Comparison of ENCODE assay signal across 9 cellular contexts in genomic region chr16:56965149-56965938, GRCh38. TPM values are rescaled to one million over a fixed set of nuclear protein-coding genes. Genes with fewer than 3 reads are reported as not detected.
DNase-seq lines count a peak whose midpoint lies in the region; ATAC-seq and TF ChIP-seq lines count a peak whose summit lies in the region.
"Had no signal": no experiment of that assay in that cellular context is flagged by ENCODE, and none has a peak within 500 bp of the region (broad histone marks: within the 10 kb centered on the region; RNA-seq: fewer than 3 reads in every experiment).

No MANE protein-coding gene starts in this region.

- no peaks in the 10 kb centered on the region; a peak in 1 of 7 replicates for H3K36me3 Mint-ChIP-seq in H9 (ENCODE audit: insufficient read depth in 1 of 3, low read depth in 3 of 3)

- no peak overlapping the region for H4K91ac ChIP-seq in neuronal stem cell (ENCODE audit: low read depth, low read length, poor library complexity)
- no peak overlapping the region for H4K91ac ChIP-seq in H9 (ENCODE audit: insufficient read length, low read depth, low read length)

- no peak overlapping the region for H4K5ac ChIP-seq in H9 (ENCODE audit: insufficient read length, low read depth, low read length)

- H3K27ac ChIP-seq in DOHH2 (ENCODE audit: low read depth, low read length) (no peak overlapping the region), caudate nucleus (ENCODE audit: low read depth, low read length) (peak overlapping the region; percentile 58), neuronal stem cell (replicated peaks; ENCODE audit: low read length) (no peak overlapping the region), H9 (ENCODE audit: insufficient read length, low read depth, low read length) (no peak overlapping the region)

- peak overlapping the region; percentile 7 for H2BK15ac ChIP-seq in neuronal stem cell (ENCODE audit: low read length)
- H2BK15ac ChIP-seq in H9 (ENCODE audit: low read depth, low read length): no peak overlapping the region

- H2AK5ac ChIP-seq in neuronal stem cell (ENCODE audit: low read depth, low read length) (no peak overlapping the region), H9 (ENCODE audit: insufficient read length, low read length) (no peak overlapping the region)

- H3K23ac ChIP-seq in neuronal stem cell (ENCODE audit: low read depth, low read length, poor library complexity) (no peak overlapping the region), H9 (ENCODE audit: insufficient read length, low read depth, low read length) (no peak overlapping the region)

- peaks cover 1% of the 10 kb centered on the region for H3K27me3 Mint-ChIP-seq in H9 (ENCODE audit: low read depth)

- peaks cover 2 to 3% of the 10 kb centered on the region in 2 experiments; a peak in 2 of 4 replicates for H3K4me1 Mint-ChIP-seq in H9

- H4K8ac ChIP-seq in neuronal stem cell (ENCODE audit: low read depth, low read length) (no peak overlapping the region), H9 (replicated peaks; ENCODE audit: insufficient read length, low read depth, low read length) (no peak overlapping the region)

- H3K9me2 ChIP-seq in DOHH2 (replicated peaks; ENCODE audit: control insufficient read depth, low read length): no peaks in the 10 kb centered on the region

- H3K9me3 ChIP-seq in DOHH2 (ENCODE audit: control insufficient read depth, insufficient read depth, low read length) (no peaks in the 10 kb centered on the region), neuronal stem cell (replicated peaks in 1 of 2; ENCODE audit: control insufficient read depth in 2 of 2, insufficient read depth in 1 of 2, low read depth in 1 of 2, low read length in 2 of 2) (no peaks in the 10 kb centered on the region), H9 (ENCODE audit: control insufficient read depth, low read depth, low read length) (no peaks in the 10 kb centered on the region)

- H3K79me1 ChIP-seq in neuronal stem cell (ENCODE audit: low read depth, low read length): peaks cover 3% of the 10 kb centered on the region
- no peaks in the 10 kb centered on the region for H3K79me1 ChIP-seq in H9 (ENCODE audit: insufficient read depth, low read depth, low read length, poor library complexity, severe bottlenecking)

- H2BK120ac ChIP-seq in neuronal stem cell (ENCODE audit: low read depth, low read length) (no peak overlapping the region), H9 (ENCODE audit: low read depth, low read length, poor library complexity, severe bottlenecking) (no peak overlapping the region)

- H3K9me3 Mint-ChIP-seq in H9: no peaks in the 10 kb centered on the region

- peak; percentile 47 for DNase-seq in M059J (ENCODE audit: low read depth)
- peak in 2 of 61 donors; percentile 5 to 7 for DNase-seq in caudate nucleus (lab: John Stamatoyannopoulos, UW)
- no peak for DNase-seq in neuronal stem cell (ENCODE audit: low spot score)
- DNase-seq in SKM-1 (lab: John Stamatoyannopoulos, UW; ENCODE audit: unreplicated experiment): no peak
- no peak for DNase-seq in H9

- H3K36me3 ChIP-seq in DOHH2 (ENCODE audit: control insufficient read depth, low read length) (no peaks in the 10 kb centered on the region), neuronal stem cell (replicated peaks in 1 of 2; ENCODE audit: control insufficient read depth in 2 of 2, insufficient read depth in 2 of 2, low read length in 2 of 2) (no peaks in the 10 kb centered on the region)

- H3K14ac ChIP-seq in neuronal stem cell (ENCODE audit: low read length): no peak overlapping the region
- no peak overlapping the region for H3K14ac ChIP-seq in H9 (ENCODE audit: insufficient read depth, low read length)

- peaks cover 22% of the 10 kb centered on the region for H3K4me1 ChIP-seq in DOHH2 (ENCODE audit: control insufficient read depth, low read length)
- H3K4me1 ChIP-seq in neuronal stem cell (ENCODE audit: control insufficient read depth in 2 of 2, insufficient read depth in 1 of 2, low read depth in 1 of 2, low read length in 2 of 2): peaks cover 0 to 2% of the 10 kb centered on the region in 2 donors
- no peaks in the 10 kb centered on the region for H3K4me1 ChIP-seq in H9 (ENCODE audit: insufficient read depth, low read length)

- H3K4me3 Mint-ChIP-seq in H9: no peak overlapping the region

- H3K18ac ChIP-seq in neuronal stem cell (ENCODE audit: low read length) (no peak overlapping the region), H9 (ENCODE audit: insufficient read length, low read depth, low read length) (no peak overlapping the region)

- no peak for TF ChIP-seq CTCF in DOHH2 (IDR thresholded peaks at IDR 0.05; ENCODE audit: low read depth, low read length, poor library complexity, severe bottlenecking)
- no peak for TF ChIP-seq CTCF in H9 (conservative IDR thresholded peaks at IDR 0.05)

- H3K9ac ChIP-seq in neuronal stem cell (ENCODE audit: low read depth, low read length, poor library complexity) (no peak overlapping the region), H9 (ENCODE audit: extremely low read depth, insufficient read length, low read length) (no peak overlapping the region)

- H3K4me3 ChIP-seq in DOHH2 (ENCODE audit: low read length): no peak overlapping the region
- no peak overlapping the region for H3K4me3 ChIP-seq in neuronal stem cell (ENCODE audit: low read length in 2 of 2)
- H3K4me3 ChIP-seq: lung had no signal

- H3K56ac ChIP-seq in H9 (ENCODE audit: insufficient read length, low read depth, low read length): no peak overlapping the region

- H3F3A ChIP-seq in DOHH2 (ENCODE audit: control insufficient read depth, insufficient read depth): no peaks in the 10 kb centered on the region; the same call in 1 of the 2 replicates

- H3K23me2 ChIP-seq in H9 (ENCODE audit: insufficient read length, low read depth, low read length, poor library complexity, severe bottlenecking): no peaks in the 10 kb centered on the region

- H3K4ac ChIP-seq in neuronal stem cell (ENCODE audit: low read length) (no peak overlapping the region), H9 (ENCODE audit: low read depth, low read length) (no peak overlapping the region)

- ATAC-seq in HG02885 (IDR thresholded peaks at IDR 0.05; ENCODE audit: poor library complexity, unreplicated experiment) (no peak), GM21576 (IDR thresholded peaks at IDR 0.05; ENCODE audit: unreplicated experiment) (no peak)

- no peaks in the 10 kb centered on the region for H4K20me1 ChIP-seq in DOHH2 (ENCODE audit: control insufficient read depth, insufficient read depth, low read depth, low read length)
- no peaks in the 10 kb centered on the region for H4K20me1 ChIP-seq in H9 (ENCODE audit: control insufficient read depth, insufficient read depth, insufficient read length)

- H2AFZ ChIP-seq in neuronal stem cell (ENCODE audit: low read length) (peak overlapping the region; percentile 16), H9 (ENCODE audit: low read length) (no peak overlapping the region)

- WGBS in neuronal stem cell (ENCODE audit: extremely low coverage in 2 of 2, insufficient read length in 2 of 2, insufficient replicate concordance in 1 of 2), 2 donors: no CpG with 5 or more reads among the region's 11 CpGs
- WGBS in H9 (ENCODE audit: extremely low coverage, insufficient read length, low lambda C conversion rate): no CpG with 5 or more reads among the region's 11 CpGs

- H3K27me3 ChIP-seq in DOHH2 (ENCODE audit: control insufficient read depth, low read length) (no peaks in the 10 kb centered on the region), neuronal stem cell (ENCODE audit: control insufficient read depth in 3 of 3, insufficient read depth in 3 of 3, low read depth in 1 of 3, low read length in 3 of 3) (peaks cover 0 to 5% (median 0%) of the 10 kb centered on the region in 3 experiments), H9 (ENCODE audit: insufficient read depth, low read length) (no peaks in the 10 kb centered on the region)

- H3K27ac Mint-ChIP-seq in H9: 0 out of 7 replicates have a peak overlapping the region, but pooled peaks of 1 of the 3 experiments have one; percentile 25

- no peak overlapping the region for H3T11ph ChIP-seq in H9 (ENCODE audit: low read length)

- H2BK20ac ChIP-seq in H9 (ENCODE audit: low read depth, low read length, poor library complexity, severe bottlenecking): no peak overlapping the region

- H3K79me2 ChIP-seq in DOHH2 (ENCODE audit: control insufficient read depth, low read length) (no peaks in the 10 kb centered on the region), H9 (ENCODE audit: insufficient read depth, low read length) (no peaks in the 10 kb centered on the region)

- H2BK12ac ChIP-seq in neuronal stem cell (ENCODE audit: low read length) (no peak overlapping the region), H9 (ENCODE audit: insufficient read length, low read depth, low read length) (no peak overlapping the region)

- peak overlapping the region; percentile 12; the same call in 1 of the 2 replicates for H3K4me2 ChIP-seq in DOHH2 (ENCODE audit: low read length)
- no peak overlapping the region for H3K4me2 ChIP-seq in neuronal stem cell (ENCODE audit: insufficient read depth, low read length, poor library complexity, severe bottlenecking)
- no peak overlapping the region for H3K4me2 ChIP-seq in H9 (ENCODE audit: insufficient read depth, insufficient read length, low read length)

- no peak overlapping the region for H2BK5ac ChIP-seq in neuronal stem cell (ENCODE audit: low read length)
- H2BK5ac ChIP-seq in H9 (ENCODE audit: insufficient read length, low read length): no peak overlapping the region

RNA-seq across cellular contexts. Expression of gene CETP, which starts 3.6 kb away (rescaled TPM):
- total RNA-seq in M059J (2014; rRNA removed; shearing (Covaris generic)): not detected in 2 replicates
- polyA plus RNA-seq in neuronal stem cell (2013, experiment 1 of 2): not detected
- not detected for polyA plus RNA-seq in neuronal stem cell (2013, experiment 2 of 2)
- total RNA-seq in H9 (2021): not detected in 2 replicates

RNA-seq across cellular contexts. Expression of gene NLRC5, which starts 24.0 kb away (rescaled TPM):
- total RNA-seq in M059J (2014; rRNA removed; shearing (Covaris generic)): 25.2 and 31.1 TPM in 2 replicates
- polyA plus RNA-seq in neuronal stem cell (2013, experiment 1 of 2): 0.06 TPM
- polyA plus RNA-seq in neuronal stem cell (2013, experiment 2 of 2): 0.39 TPM
- total RNA-seq in H9 (2021): 1.6 and 2.4 TPM in 2 replicates

RNA-seq across cellular contexts. Expression of gene HERPUD1, which starts 33.4 kb away (rescaled TPM):
- 104 and 124 TPM in 2 replicates for total RNA-seq in M059J (2014; rRNA removed; shearing (Covaris generic))
- 11.7 TPM for polyA plus RNA-seq in neuronal stem cell (2013, experiment 1 of 2)
- 12.1 TPM for polyA plus RNA-seq in neuronal stem cell (2013, experiment 2 of 2)
- 28.9 and 30.8 TPM in 2 replicates for total RNA-seq in H9 (2021)
